Comparison of ENCODE assay signal across 11 cellular contexts in the genomic region with DNA sequence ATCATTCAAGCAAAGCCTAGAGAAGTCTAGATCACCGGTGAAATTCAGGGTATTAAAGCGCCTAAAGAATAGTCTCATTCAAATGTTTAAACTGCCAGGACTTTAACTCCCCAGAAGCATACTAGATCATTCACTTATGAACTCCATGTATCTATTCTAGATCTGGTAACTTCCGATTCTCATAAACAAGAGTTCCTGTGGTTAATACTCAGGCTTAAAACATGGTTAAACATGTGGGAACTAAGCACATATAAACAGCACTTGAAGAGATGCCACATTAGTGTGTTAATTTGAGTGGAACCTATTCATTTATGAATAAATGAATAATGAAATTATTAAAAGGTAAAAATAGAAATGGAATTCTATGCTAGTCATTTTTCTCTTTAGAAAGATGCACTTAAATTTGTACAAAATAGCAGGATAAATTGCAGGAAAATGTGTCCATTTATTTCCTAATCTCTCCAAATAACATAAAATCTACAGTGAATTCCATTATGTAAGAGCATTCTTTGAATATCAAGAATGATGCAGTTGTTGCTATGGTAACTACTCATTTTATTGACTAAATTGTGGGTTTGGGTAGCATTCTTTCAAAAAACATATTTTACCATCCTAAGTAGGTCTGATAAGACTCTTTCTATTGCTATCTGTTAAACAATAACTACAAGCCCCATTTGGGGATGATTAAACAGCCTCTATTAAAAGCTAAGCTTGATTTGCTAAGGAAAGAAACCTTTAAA.
DNase-seq lines count a peak whose midpoint lies in the region; ATAC-seq and TF ChIP-seq lines count a peak whose summit lies in the region.
"Had no signal": no experiment of that assay in that cellular context is flagged by ENCODE, and none has a peak within 500 bp of the region (broad histone marks: within the 10 kb centered on the region; RNA-seq: fewer than 3 reads in every experiment).

No MANE protein-coding gene starts in this region.

- H3K9me3 ChIP-seq in heart left ventricle: no peaks in the 10 kb centered on the region
- no peaks in the 10 kb centered on the region for H3K9me3 ChIP-seq in tibial artery
- H3K9me3 ChIP-seq: mucosa of descending colon had no signal

- H3K27ac ChIP-seq in heart left ventricle: peak overlapping the region in 4 of 12 donors; percentile 74 to 88 (median 80)
- H3K27ac ChIP-seq in tibial artery: no peak overlapping the region
- no peak overlapping the region for H3K27ac ChIP-seq in mesendoderm (ENCODE audit: low read depth, low read length)

- H3K56ac ChIP-seq in mesendoderm (ENCODE audit: low read length): no peak overlapping the region

- WGBS in heart left ventricle, 4 donors: 66 to 71% (median 68%) methylated on average over 3 of the region's 3 CpGs
- WGBS in mesendoderm (ENCODE audit: extremely low coverage, insufficient coverage, low lambda C conversion rate): no CpG with 5 or more reads among the region's 3 CpGs

- no peak overlapping the region for H2BK120ac ChIP-seq in mesendoderm (ENCODE audit: low read depth, low read length)

- TF ChIP-seq CTCF in heart left ventricle (IDR thresholded peaks at IDR 0.05) (no peak), WI38 (IDR thresholded peaks at IDR 0.05; ENCODE audit: low read depth, low read length) (no peak), tibial artery (IDR thresholded peaks at IDR 0.05) (no peak)

- no peak overlapping the region for H4K5ac ChIP-seq in mesendoderm (ENCODE audit: low read length)

- no peak overlapping the region for H3K4ac ChIP-seq in mesendoderm (ENCODE audit: low read depth, low read length)

- no peak overlapping the region for H2BK5ac ChIP-seq in mesendoderm (ENCODE audit: low read length)

- no peak overlapping the region for H3K4me2 ChIP-seq in mesendoderm (ENCODE audit: low read length)

- H3K4me1 ChIP-seq in heart left ventricle (peaks cover 5 to 41% (median 24%) of the 10 kb centered on the region in 12 donors), tibial artery (peaks cover 0 to 26% (median 13%) of the 10 kb centered on the region in 4 donors), mesendoderm (ENCODE audit: control insufficient read depth, low read depth, low read length) (peaks cover 3% of the 10 kb centered on the region)

- H3K23ac ChIP-seq in mesendoderm (ENCODE audit: low read length): no peak overlapping the region

- H2AK5ac ChIP-seq in mesendoderm (ENCODE audit: low read length): no peak overlapping the region

- H4K8ac ChIP-seq in mesendoderm (ENCODE audit: low read depth, low read length): no peak overlapping the region

- no peak overlapping the region for H2BK15ac ChIP-seq in mesendoderm (replicated peaks; ENCODE audit: low read depth)

- intact Hi-C loops in heart left ventricle (cut with DNase I): loop anchor here in 6 of 10 donors (5.0 to 10.0 kb wide), 4 partner anchors 143 to 179 kb away; a partner anchor contains a TSS
- intact Hi-C loops in left ventricle myocardium superior (cut with micrococcal nuclease): no loop called here
- intact Hi-C loops in tibial artery (cut with DNase I; ENCODE audit: low total_unique reads): loop anchor here (5.0 kb wide), 1 partner anchor 184 kb away; no protein-coding TSS in a partner anchor

- H3K36me3 ChIP-seq in heart left ventricle (peaks cover 0 to 6% (median 0%) of the 10 kb centered on the region in 9 donors), tibial artery (no peaks in the 10 kb centered on the region), mesendoderm (ENCODE audit: control insufficient read depth, insufficient read depth, low read length) (no peaks in the 10 kb centered on the region)

- ATAC-seq in heart left ventricle (no peak), left ventricle myocardium superior (no peak), GM18502 (IDR thresholded peaks at IDR 0.05; ENCODE audit: poor library complexity, unreplicated experiment) (no peak), HG03469 (IDR thresholded peaks at IDR 0.05; ENCODE audit: unreplicated experiment) (no peak)
- ATAC-seq: mucosa of descending colon; stimulated activated memory B cell treated with anti-CD40 and anti-IgM and Interleukin-4, amounts not matched to agents 10 μg/mL and 1 μg/mL and 100 μg/mL, for 72 hours had no signal

- DNase-seq in heart left ventricle (no peak), left ventricle myocardium superior (no peak), glomerular visceral epithelial cell (ENCODE audit: extremely low spot score) (peak; percentile 12), tibial artery (no peak), mesendoderm (no peak)
- DNase-seq: mucosa of descending colon, T-helper 1 cell had no signal

- H3K79me2 ChIP-seq in mesendoderm (ENCODE audit: control insufficient read depth, insufficient read depth, low read length): peaks cover 3% of the 10 kb centered on the region

- H3K79me1 ChIP-seq in mesendoderm (ENCODE audit: low read length): peaks cover 3% of the 10 kb centered on the region

- no peak overlapping the region for H3K18ac ChIP-seq in mesendoderm (ENCODE audit: low read length)

- no peak overlapping the region for H3K9ac ChIP-seq in mesendoderm (ENCODE audit: low read length)

- H3K4me3 ChIP-seq in heart left ventricle (peak overlapping the region in 11 of 12 donors; percentile 67 to 92 (median 84)), WI38 (ENCODE audit: low read depth, low read length) (peak overlapping the region; percentile 82), tibial artery (peak overlapping the region; percentile 91), mesendoderm (ENCODE audit: low read length) (no peak overlapping the region)
- H3K4me3 ChIP-seq: mucosa of descending colon had no signal

- TF ChIP-seq POLR2A in heart left ventricle (IDR thresholded peaks at IDR 0.05): no peak

- H3K27me3 ChIP-seq in heart left ventricle: no peaks in the 10 kb centered on the region
- H3K27me3 ChIP-seq in tibial artery: no peaks in the 10 kb centered on the region
- H3K27me3 ChIP-seq in mesendoderm (ENCODE audit: insufficient read depth, low read length, poor library complexity): no peaks in the 10 kb centered on the region
